2 cellular contexts compared by ENCODE assay signal in the genomic region with DNA sequence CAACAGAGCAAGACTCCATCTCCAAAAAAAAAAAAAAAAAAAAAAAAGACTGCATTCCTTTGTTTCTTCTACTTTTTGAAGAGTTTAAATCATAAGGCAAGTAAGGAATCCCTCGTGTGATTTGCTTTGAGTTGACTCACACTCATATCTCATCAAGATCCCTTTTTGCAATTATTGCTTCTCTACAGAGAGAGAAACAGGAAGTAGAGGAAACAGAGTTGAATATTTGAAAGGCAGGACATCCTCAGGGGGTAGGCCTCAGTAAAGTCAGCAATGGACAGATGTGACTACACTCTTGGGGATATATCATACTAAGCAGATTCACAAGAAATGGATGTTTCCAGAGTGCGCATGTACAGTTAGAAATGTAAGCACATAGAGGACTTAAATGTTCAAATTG.
A peak's percentile ranks its signal among the peaks of the same experiment; 100 is the strongest.
TF ChIP-seq lines count a peak whose summit lies in the region.

No MANE protein-coding gene starts in this region.

TF ChIP-seq in HepG2, 621 proteins besides CTCF, POLR2A, EP300 and RAD21:
- TF ChIP-seq ZNF564 (CRISPR knock-in tag; IDR thresholded peaks at IDR 0.05), result no peak
- TF ChIP-seq NAIF1 (CRISPR knock-in tag; IDR thresholded peaks at IDR 0.05; ENCODE audit: borderline replicate concordance), result no peak
- TF ChIP-seq, protein P1, sequence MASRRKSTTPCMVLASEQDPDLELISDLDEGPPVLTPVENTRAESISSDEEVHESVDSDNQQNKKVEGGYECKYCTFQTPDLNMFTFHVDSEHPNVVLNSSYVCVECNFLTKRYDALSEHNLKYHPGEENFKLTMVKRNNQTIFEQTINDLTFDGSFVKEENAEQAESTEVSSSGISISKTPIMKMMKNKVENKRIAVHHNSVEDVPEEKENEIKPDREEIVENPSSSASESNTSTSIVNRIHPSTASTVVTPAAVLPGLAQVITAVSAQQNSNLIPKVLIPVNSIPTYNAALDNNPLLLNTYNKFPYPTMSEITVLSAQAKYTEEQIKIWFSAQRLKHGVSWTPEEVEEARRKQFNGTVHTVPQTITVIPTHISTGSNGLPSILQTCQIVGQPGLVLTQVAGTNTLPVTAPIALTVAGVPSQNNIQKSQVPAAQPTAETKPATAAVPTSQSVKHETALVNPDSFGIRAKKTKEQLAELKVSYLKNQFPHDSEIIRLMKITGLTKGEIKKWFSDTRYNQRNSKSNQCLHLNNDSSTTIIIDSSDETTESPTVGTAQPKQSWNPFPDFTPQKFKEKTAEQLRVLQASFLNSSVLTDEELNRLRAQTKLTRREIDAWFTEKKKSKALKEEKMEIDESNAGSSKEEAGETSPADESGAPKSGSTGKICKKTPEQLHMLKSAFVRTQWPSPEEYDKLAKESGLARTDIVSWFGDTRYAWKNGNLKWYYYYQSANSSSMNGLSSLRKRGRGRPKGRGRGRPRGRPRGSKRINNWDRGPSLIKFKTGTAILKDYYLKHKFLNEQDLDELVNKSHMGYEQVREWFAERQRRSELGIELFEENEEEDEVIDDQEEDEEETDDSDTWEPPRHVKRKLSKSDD (CRISPR knock-in tag; IDR thresholded peaks at IDR 0.05; ENCODE audit: low read depth), result no peak
- no peak for TF ChIP-seq SOX6 (IDR thresholded peaks at IDR 0.05)
- no peak for TF ChIP-seq SOX6 (CRISPR knock-in tag; IDR thresholded peaks at IDR 0.05)
- TF ChIP-seq SMAD3 (CRISPR knock-in tag; IDR thresholded peaks at IDR 0.05), result no peak
- TF ChIP-seq, protein P2, sequence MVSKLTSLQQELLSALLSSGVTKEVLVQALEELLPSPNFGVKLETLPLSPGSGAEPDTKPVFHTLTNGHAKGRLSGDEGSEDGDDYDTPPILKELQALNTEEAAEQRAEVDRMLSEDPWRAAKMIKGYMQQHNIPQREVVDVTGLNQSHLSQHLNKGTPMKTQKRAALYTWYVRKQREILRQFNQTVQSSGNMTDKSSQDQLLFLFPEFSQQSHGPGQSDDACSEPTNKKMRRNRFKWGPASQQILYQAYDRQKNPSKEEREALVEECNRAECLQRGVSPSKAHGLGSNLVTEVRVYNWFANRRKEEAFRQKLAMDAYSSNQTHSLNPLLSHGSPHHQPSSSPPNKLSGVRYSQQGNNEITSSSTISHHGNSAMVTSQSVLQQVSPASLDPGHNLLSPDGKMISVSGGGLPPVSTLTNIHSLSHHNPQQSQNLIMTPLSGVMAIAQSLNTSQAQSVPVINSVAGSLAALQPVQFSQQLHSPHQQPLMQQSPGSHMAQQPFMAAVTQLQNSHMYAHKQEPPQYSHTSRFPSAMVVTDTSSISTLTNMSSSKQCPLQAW (CRISPR knock-in tag; IDR thresholded peaks at IDR 0.05), result no peak
- TF ChIP-seq HOXA3 (CRISPR knock-in tag; IDR thresholded peaks at IDR 0.05), result no peak
- TF ChIP-seq ZBTB3 (CRISPR knock-in tag; IDR thresholded peaks at IDR 0.05; ENCODE audit: borderline replicate concordance, low read depth), result no peak
- no peak for TF ChIP-seq CBX1 (IDR thresholded peaks at IDR 0.05; ENCODE audit: low read depth)
- TF ChIP-seq, protein P3, sequence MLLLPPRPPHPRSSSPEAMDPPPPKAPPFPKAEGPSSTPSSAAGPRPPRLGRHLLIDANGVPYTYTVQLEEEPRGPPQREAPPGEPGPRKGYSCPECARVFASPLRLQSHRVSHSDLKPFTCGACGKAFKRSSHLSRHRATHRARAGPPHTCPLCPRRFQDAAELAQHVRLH (CRISPR knock-in tag; IDR thresholded peaks at IDR 0.05; ENCODE audit: borderline replicate concordance, low read depth), result no peak
- no peak for TF ChIP-seq AGO2 (optimal IDR thresholded peaks at IDR 0.05; ENCODE audit: low read depth, low read length)
TF ChIP-seq in HepG2: peak in this region for 0.

TF ChIP-seq in endothelial cell of umbilical vein, 7 proteins besides CTCF, POLR2A, EP300 and RAD21:
- TF ChIP-seq FOS (IDR thresholded peaks at IDR 0.05; ENCODE audit: borderline replicate concordance, insufficient read depth, low read length), result peak; percentile 25
- TF ChIP-seq MYC (IDR thresholded peaks at IDR 0.05; ENCODE audit: low read depth, low read length), result no peak
- TF ChIP-seq, protein P4, sequence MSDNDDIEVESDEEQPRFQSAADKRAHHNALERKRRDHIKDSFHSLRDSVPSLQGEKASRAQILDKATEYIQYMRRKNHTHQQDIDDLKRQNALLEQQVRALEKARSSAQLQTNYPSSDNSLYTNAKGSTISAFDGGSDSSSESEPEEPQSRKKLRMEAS (IDR thresholded peaks at IDR 0.05; ENCODE audit: insufficient read depth, insufficient read length), result no peak
